1 cellular context compared by ENCODE assay signal in the genomic region with DNA sequence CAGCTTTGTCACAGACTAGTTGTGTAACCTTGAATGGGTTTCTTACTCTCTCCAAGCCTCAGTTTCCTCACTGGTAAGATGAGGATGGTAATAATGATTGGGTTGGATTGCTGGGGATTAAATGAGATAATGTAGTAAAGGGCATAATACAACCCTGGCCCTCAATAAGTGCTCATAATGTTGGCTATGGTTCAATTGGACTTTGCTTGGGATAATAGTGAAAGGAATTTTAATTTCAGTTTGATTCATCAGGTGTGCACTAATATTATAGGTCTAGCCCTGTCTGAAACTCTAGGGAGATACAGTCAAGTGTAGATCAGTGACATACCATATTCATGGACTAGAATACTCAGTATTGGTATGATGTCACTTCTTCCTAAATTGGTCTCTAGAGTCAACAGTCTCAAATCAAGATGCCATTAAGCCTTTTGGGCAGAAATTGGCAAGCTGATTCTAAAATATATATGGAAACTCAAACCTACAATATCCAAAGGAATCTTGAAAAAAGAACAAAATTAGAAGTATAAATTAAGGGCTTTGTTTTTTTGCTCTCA.
TF ChIP-seq lines count a peak whose summit lies in the region.

No MANE protein-coding gene starts in this region.

TF ChIP-seq in HEK293, 187 proteins besides CTCF, POLR2A, EP300 and RAD21 (continued from another document):
- 0 out of 2 replicates have a peak, but pooled peaks have one; percentile 37 for TF ChIP-seq ZNF248 (tag by site-specific recombination; IDR thresholded peaks at IDR 0.05)
- TF ChIP-seq, protein P1, sequence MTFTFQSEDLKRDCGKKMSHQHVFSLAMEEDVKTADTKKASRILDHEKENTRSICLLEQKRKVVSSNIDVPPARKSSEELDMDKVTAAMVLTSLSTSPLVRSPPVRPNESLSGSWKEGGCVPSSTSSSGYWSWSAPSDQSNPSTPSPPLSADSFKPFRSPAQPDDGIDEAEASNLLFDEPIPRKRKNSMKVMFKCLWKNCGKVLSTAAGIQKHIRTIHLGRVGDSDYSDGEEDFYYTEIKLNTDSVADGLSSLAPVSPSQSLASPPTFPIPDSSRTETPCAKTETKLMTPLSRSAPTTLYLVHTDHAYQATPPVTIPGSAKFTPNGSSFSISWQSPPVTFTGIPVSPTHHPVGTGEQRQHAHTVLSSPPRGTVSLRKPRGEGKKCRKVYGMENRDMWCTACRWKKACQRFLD (tag by site-specific recombination; IDR thresholded peaks at IDR 0.05) = no peak
- TF ChIP-seq ZNF211 (tag by site-specific recombination; IDR thresholded peaks at IDR 0.05; ENCODE audit: low read depth) = no peak
- TF ChIP-seq ZNF223 (tag by site-specific recombination; IDR thresholded peaks at IDR 0.05) = no peak
- peak; percentile 83 for TF ChIP-seq ZNF664 (tag by site-specific recombination; IDR thresholded peaks at IDR 0.05)
